17 cellular contexts compared by ENCODE assay signal in the genomic region with DNA sequence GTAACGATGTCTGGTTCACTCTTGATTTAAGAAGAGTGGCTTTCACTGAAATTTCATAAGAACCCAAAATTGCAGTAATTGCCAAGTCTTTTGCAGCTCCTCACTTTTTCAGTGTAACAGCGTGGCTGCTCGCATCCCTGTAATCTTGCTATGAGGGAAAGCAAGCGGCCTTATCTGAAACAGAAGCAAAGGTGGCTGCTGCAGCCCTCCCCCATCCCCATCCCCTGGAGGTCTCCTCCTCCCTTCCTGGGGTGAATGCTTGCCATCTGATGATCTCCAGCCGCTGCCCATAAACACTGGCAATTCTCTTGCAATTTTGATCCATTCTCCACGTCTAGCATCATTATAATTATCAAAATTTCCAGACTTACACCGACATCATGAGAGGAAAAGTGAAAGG.
"Had no signal": no experiment of that assay in that cellular context is flagged by ENCODE, and none has a peak within 500 bp of the region (broad histone marks: within the 10 kb centered on the region; RNA-seq: fewer than 3 reads in every experiment).

No MANE protein-coding gene starts in this region.

- ATAC-seq: left lung; naive thymus-derived CD4-positive, alpha-beta T cell; right lobe of liver; stimulated activated naive CD8-positive, alpha-beta T cell treated with anti-CD3 and anti-CD28 coated beads, Interleukin-15, amount 100 ng/mL, for 72 hours; upper lobe of right lung had no signal

- DNase-seq: dorsolateral prefrontal cortex; effector CD4-positive, alpha-beta T cell; kidney; left lung; mesenchymal stem cell; midbrain; naive thymus-derived CD4-positive, alpha-beta T cell; right lobe of liver; stimulated activated CD4-positive, alpha-beta T cell treated with anti-CD3 and anti-CD28 coated beads, Interleukin-12 subunit alpha, Interleukin-12 subunit beta, amount 100 ng/mL, for 4 hours; stimulated activated CD4-positive, alpha-beta T cell treated with anti-CD3 and anti-CD28 coated beads, Interleukin-1b, Interleukin-23, amount 100 ng/mL, for 48 hours; stimulated activated CD4-positive, alpha-beta T cell treated with anti-CD3 and anti-CD28 coated beads, Interleukin-4, amount 100 ng/mL, for 1 hour; stimulated activated CD8-positive, alpha-beta memory T cell treated with anti-CD3 and anti-CD28 coated beads, Interleukin-4, amount 100 ng/mL, for 48 hours; stimulated activated naive CD4-positive, alpha-beta T cell; stimulated activated naive CD8-positive, alpha-beta T cell treated with anti-CD3 and anti-CD28 coated beads, Interleukin-15, amount 100 ng/mL, for 72 hours; transverse colon; upper lobe of right lung; uterus had no signal
